ENCODE assay signal across 8 cellular contexts in the genomic region with DNA sequence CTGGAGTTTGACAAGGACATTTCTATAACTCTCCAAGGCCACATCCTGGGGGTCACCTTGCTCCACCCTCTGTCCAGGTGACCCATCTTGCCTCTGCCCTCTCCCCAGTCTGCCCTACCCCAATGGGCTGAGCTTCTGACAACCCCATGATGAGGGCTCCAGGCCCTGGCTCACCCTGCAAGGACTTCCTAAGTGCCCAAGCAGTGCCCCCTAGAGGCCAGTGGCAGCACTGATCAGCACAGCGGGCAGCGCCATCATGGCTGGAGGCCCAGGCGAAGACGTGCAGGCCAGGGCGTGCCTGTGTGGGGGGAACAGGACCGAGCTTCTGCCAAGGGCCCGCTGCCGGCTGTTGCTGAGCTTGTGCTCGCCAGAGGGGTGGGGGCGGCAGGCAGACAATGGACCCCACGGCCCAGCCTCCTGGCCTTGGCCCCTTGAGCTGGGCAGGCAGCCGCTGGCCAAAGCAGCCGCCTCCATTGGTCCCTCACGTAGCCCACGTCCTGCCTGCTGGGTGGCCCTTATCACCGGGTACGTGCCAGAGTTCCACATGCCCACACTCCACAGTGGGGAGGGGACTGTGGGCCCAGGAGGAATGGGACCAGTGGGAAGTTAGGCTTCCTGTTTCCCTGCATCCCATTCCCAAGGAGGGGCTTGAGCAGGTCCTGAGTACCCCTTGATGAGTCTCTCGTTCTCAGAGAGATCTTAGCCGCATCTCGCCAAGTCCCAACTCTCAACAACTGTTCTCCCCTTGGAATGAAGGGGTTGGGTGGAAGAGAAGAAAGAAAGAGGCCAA.
A peak's percentile ranks its signal among the peaks of the same experiment; 100 is the strongest.
DNase-seq lines count a peak whose midpoint lies in the region; ATAC-seq and TF ChIP-seq lines count a peak whose summit lies in the region.

No MANE protein-coding gene starts in this region.

- ATAC-seq in RWPE2 (ENCODE audit: low read depth) = no peak
- ATAC-seq in GM19351 (IDR thresholded peaks at IDR 0.05; ENCODE audit: unreplicated experiment) = no peak

- H3K9me3 ChIP-seq in RWPE2 (ENCODE audit: severe bottlenecking) = no peaks in the 10 kb centered on the region
- peaks cover 0 to 8% (median 0%) of the 10 kb centered on the region in 3 donors for H3K9me3 ChIP-seq in esophagus squamous epithelium
- no peaks in the 10 kb centered on the region for H3K9me3 ChIP-seq in sigmoid colon
- H3K9me3 ChIP-seq in tibial artery = no peaks in the 10 kb centered on the region

- no peak for TF ChIP-seq EP300 in sigmoid colon (IDR thresholded peaks at IDR 0.05)

- intact Hi-C loops in esophagus squamous epithelium (cut with DNase I) = no loop called here
- intact Hi-C loops in sigmoid colon (cut with DNase I) = no loop called here
- intact Hi-C loops in tibial artery (cut with DNase I; ENCODE audit: low total_unique reads) = no loop called here

- H3K27me3 ChIP-seq in RWPE2 (ENCODE audit: insufficient read depth, poor library complexity, severe bottlenecking) = no peaks in the 10 kb centered on the region
- no peaks in the 10 kb centered on the region for H3K27me3 ChIP-seq in esophagus squamous epithelium
- no peaks in the 10 kb centered on the region for H3K27me3 ChIP-seq in sigmoid colon
- no peaks in the 10 kb centered on the region for H3K27me3 ChIP-seq in tibial artery

- peaks cover 64% of the 10 kb centered on the region for H3K4me1 ChIP-seq in RWPE2 (ENCODE audit: insufficient read depth, poor library complexity, severe bottlenecking)
- H3K4me1 ChIP-seq in esophagus squamous epithelium = peaks cover 39 to 80% (median 66%) of the 10 kb centered on the region in 3 donors
- H3K4me1 ChIP-seq in sigmoid colon = peaks cover 0 to 53% (median 46%) of the 10 kb centered on the region in 4 donors
- peaks cover 0 to 46% (median 35%) of the 10 kb centered on the region in 4 donors for H3K4me1 ChIP-seq in tibial artery

- peak overlapping the region; percentile 98 for H3K27ac ChIP-seq in RWPE2 (ENCODE audit: poor library complexity, severe bottlenecking)
- H3K27ac ChIP-seq in esophagus squamous epithelium = peak overlapping the region in 3 of 4 donors; percentile 11 to 45 (median 21)
- H3K27ac ChIP-seq in sigmoid colon = peak overlapping the region in 3 of 4 donors; percentile 5 to 84 (median 37)
- peak overlapping the region in 1 of 2 donors; percentile 34 for H3K27ac ChIP-seq in tibial artery

- TF ChIP-seq CTCF in GM12864 (IDR thresholded peaks at IDR 0.05; ENCODE audit: low read depth, low read length, missing control alignments) (peak; percentile 70), RWPE2 (IDR thresholded peaks at IDR 0.05; ENCODE audit: poor library complexity, severe bottlenecking) (peak; percentile 56), esophagus squamous epithelium (IDR thresholded peaks at IDR 0.05) (peak in 5 of 6 experiments; percentile 53 to 89 (median 67)), sigmoid colon (IDR thresholded peaks at IDR 0.05) (no peak), tibial artery (IDR thresholded peaks at IDR 0.05) (peak in 1 of 2 experiments; percentile 10)

- DNase-seq in GM12864 (ENCODE audit: low read depth) = no peak
- no peak for DNase-seq in RWPE2 (ENCODE audit: low spot score)
- DNase-seq in esophagus squamous epithelium (lab: John Stamatoyannopoulos, UW) = no peak
- no peak for DNase-seq in sigmoid colon
- no peak for DNase-seq in tibial artery
- no peak for DNase-seq in retina
- DNase-seq in NCI-H187 treated with DMSO at 0.1 percent for 48 hours (lab: John Stamatoyannopoulos, UW) = no peak

- 81 to 87% methylated on average over 3 of the region's 20 CpGs for WGBS in esophagus squamous epithelium, 2 donors
- 91 to 93% methylated on average over 20 of the region's 20 CpGs for WGBS in sigmoid colon, 2 donors

- no peak for TF ChIP-seq POLR2A in esophagus squamous epithelium (IDR thresholded peaks at IDR 0.05)
- TF ChIP-seq POLR2A in sigmoid colon (IDR thresholded peaks at IDR 0.05) = no peak

- H3K4me3 ChIP-seq in GM12864 (ENCODE audit: low read depth, low read length) = no peak overlapping the region
- no peak overlapping the region for H3K4me3 ChIP-seq in RWPE2 (ENCODE audit: severe bottlenecking)
- H3K4me3 ChIP-seq in esophagus squamous epithelium = no peak overlapping the region
- no peak overlapping the region for H3K4me3 ChIP-seq in sigmoid colon
- no peak overlapping the region for H3K4me3 ChIP-seq in tibial artery

- H3K36me3 ChIP-seq in RWPE2 (ENCODE audit: low read depth) (no peaks in the 10 kb centered on the region), esophagus squamous epithelium (no peaks in the 10 kb centered on the region), sigmoid colon (no peaks in the 10 kb centered on the region), tibial artery (no peaks in the 10 kb centered on the region)

Comparison
In these comparisons a context has a peak if more than half of its experiments do, and no peak if none do; other contexts are left out.
1. CTCF ChIP-seq: peak in GM12864 (single experiment), RWPE2 (single experiment) and esophagus squamous epithelium (5 of 6); none in sigmoid colon (0 of 4).